Comparison of ENCODE assay signal across 25 cellular contexts in the genomic region with DNA sequence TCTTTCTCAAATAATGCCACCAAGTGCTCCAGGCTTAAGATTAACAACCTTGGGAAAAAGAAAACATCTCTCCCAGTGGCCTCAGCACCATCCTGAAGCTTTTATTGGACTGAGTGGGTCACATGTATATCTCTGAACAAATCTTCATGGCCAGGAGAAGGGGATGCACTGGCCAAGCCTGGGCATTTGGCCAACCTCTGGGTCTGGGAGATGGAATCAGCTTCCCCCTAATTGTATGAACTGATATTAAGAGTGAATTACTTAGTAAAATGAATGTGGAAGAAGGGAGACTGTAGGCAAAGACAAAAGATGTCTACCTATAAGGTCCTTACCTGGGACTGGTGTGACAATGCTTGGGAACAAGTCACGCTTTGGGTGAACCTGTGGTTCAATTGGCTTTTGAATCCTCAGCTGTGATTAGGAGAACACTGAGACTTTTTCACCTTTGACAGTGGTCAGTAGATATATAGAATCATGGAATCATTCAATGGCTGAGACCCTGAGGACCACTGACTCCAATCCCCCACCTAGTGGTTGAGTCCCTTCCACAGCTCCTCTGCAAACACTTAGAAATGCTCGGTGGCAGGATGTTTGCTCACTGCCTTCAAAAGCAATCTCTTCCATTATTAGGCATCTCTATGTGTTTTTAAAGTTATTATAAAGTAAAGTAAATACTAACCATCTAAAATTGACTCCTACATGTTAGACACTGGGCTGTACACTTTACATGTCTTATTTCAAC.
"Had no signal": no experiment of that assay in that cellular context is flagged by ENCODE, and none has a peak within 500 bp of the region (broad histone marks: within the 10 kb centered on the region; RNA-seq: fewer than 3 reads in every experiment).

No MANE protein-coding gene starts in this region.

- H3K4me3 Mint-ChIP-seq: activated B cell treated with CpG ODN at 0.5 μM for 24 hours; activated CD4-positive, alpha-beta memory T cell treated with anti-CD3 and anti-CD28 coated beads for 36 hours; activated naive CD8-positive, alpha-beta T cell treated with anti-CD3 and anti-CD28 coated beads for 36 hours; activated T-helper 1 cell treated with anti-CD3 and anti-CD28 coated beads, Interleukin-12 subunit alpha, Interleukin-12 subunit beta, Interleukin-2, Interleukin-4 antibody, amounts not matched to agents 30 ng/mL and 10 ng/mL and 1 ng/mL, durations not matched to agents 14 hours and 24 hours and 36 hours; dendritic cell treated with granulocyte-macrophage colony-stimulating factor and Interleukin-4, amounts not matched to agents 40 ng/mL and 50 ng/mL, for 4 days; immature natural killer cell had no signal

- H3K4me3 ChIP-seq: cardiac muscle cell, esophagus squamous epithelium, heart right ventricle, left ventricle myocardium inferior, tibial artery had no signal

- H3K9me3 Mint-ChIP-seq: activated B cell treated with CpG ODN at 0.5 μM for 24 hours; activated CD4-positive, alpha-beta memory T cell treated with anti-CD3 and anti-CD28 coated beads for 36 hours; activated naive CD8-positive, alpha-beta T cell treated with anti-CD3 and anti-CD28 coated beads for 36 hours; activated T-helper 1 cell treated with anti-CD3 and anti-CD28 coated beads, Interleukin-12 subunit alpha, Interleukin-12 subunit beta, Interleukin-2, Interleukin-4 antibody, amounts not matched to agents 30 ng/mL and 10 ng/mL and 1 ng/mL, durations not matched to agents 14 hours and 24 hours and 36 hours; dendritic cell treated with granulocyte-macrophage colony-stimulating factor and Interleukin-4, amounts not matched to agents 40 ng/mL and 50 ng/mL, for 4 days; immature natural killer cell had no signal

- H3K27ac ChIP-seq: cardiac muscle cell, esophagus squamous epithelium, heart right ventricle, left ventricle myocardium inferior, tibial artery had no signal

- H3K4me1 Mint-ChIP-seq: activated B cell treated with CpG ODN at 0.5 μM for 24 hours, immature natural killer cell had no signal

- H3K27ac Mint-ChIP-seq: activated B cell treated with CpG ODN at 0.5 μM for 24 hours; activated CD4-positive, alpha-beta memory T cell treated with anti-CD3 and anti-CD28 coated beads for 36 hours; activated naive CD8-positive, alpha-beta T cell treated with anti-CD3 and anti-CD28 coated beads for 36 hours; activated T-helper 1 cell treated with anti-CD3 and anti-CD28 coated beads, Interleukin-12 subunit alpha, Interleukin-12 subunit beta, Interleukin-2, Interleukin-4 antibody, amounts not matched to agents 30 ng/mL and 10 ng/mL and 1 ng/mL, durations not matched to agents 14 hours and 24 hours and 36 hours; dendritic cell treated with granulocyte-macrophage colony-stimulating factor and Interleukin-4, amounts not matched to agents 40 ng/mL and 50 ng/mL, for 4 days; immature natural killer cell; progenitor cell of endocrine pancreas had no signal

- H3K36me3 Mint-ChIP-seq: activated CD4-positive, alpha-beta memory T cell treated with anti-CD3 and anti-CD28 coated beads for 36 hours; activated naive CD8-positive, alpha-beta T cell treated with anti-CD3 and anti-CD28 coated beads for 36 hours; immature natural killer cell had no signal

- ATAC-seq: heart right ventricle had no signal

- H3K27me3 ChIP-seq: cardiac muscle cell, esophagus squamous epithelium, heart right ventricle, tibial artery had no signal

- H3K9me3 ChIP-seq: esophagus squamous epithelium, heart right ventricle, left ventricle myocardium inferior, tibial artery had no signal

- H3K4me1 ChIP-seq: tibial artery had no signal

- H3K27me3 Mint-ChIP-seq: activated CD4-positive, alpha-beta memory T cell treated with anti-CD3 and anti-CD28 coated beads for 36 hours; activated naive CD8-positive, alpha-beta T cell treated with anti-CD3 and anti-CD28 coated beads for 36 hours; dendritic cell treated with granulocyte-macrophage colony-stimulating factor and Interleukin-4, amounts not matched to agents 40 ng/mL and 50 ng/mL, for 4 days had no signal

- FAIRE-seq: endothelial cell of umbilical vein, TTC549, urothelium cell line had no signal

- H3K36me3 ChIP-seq: cardiac muscle cell, esophagus squamous epithelium, heart right ventricle, left ventricle myocardium inferior, tibial artery had no signal

- DNase-seq: activated B cell treated with CpG ODN at 0.5 μM for 24 hours; activated CD4-positive, alpha-beta memory T cell treated with anti-CD3 and anti-CD28 coated beads for 36 hours; activated CD4-positive, alpha-beta T cell treated with anti-CD3 and anti-CD28 coated beads for 4 hours; activated gamma-delta T cell treated with Interleukin-2 at 50 U/mL for 16 hours; activated naive CD8-positive, alpha-beta T cell treated with anti-CD3 and anti-CD28 coated beads for 36 hours; activated T-cell treated with anti-CD3 and anti-CD28 coated beads for 4 hours; amniotic stem cell; effector CD8-positive, alpha-beta T cell; esophagus squamous epithelium; heart right ventricle; immature natural killer cell; kidney glomerular epithelial cell; left ventricle myocardium inferior; mammary epithelial cell; stimulated activated CD4-positive, alpha-beta T cell treated with anti-CD3 and anti-CD28 coated beads, Interleukin-12 subunit alpha, Interleukin-12 subunit beta, amount 100 ng/mL, for 4 hours; stimulated activated CD4-positive, alpha-beta T cell treated with anti-CD3 and anti-CD28 coated beads, Interleukin-2, amount 100 ng/mL, for 24 hours; stimulated activated naive CD4-positive, alpha-beta T cell treated with Interleukin-2 at 50 U/mL for 16 hours; tibial artery had no signal
